ENCODE assay signal across 1 cellular context in genomic region chr10:70666960-70667798, GRCh38.
TF ChIP-seq lines count a peak whose summit lies in the region.

No MANE protein-coding gene starts in this region.

TF ChIP-seq in K562, 482 proteins besides CTCF, POLR2A, EP300 and RAD21 (continued from another document and continues in another):
- TF ChIP-seq ZNF592 (IDR thresholded peaks at IDR 0.05) (no peak), STAG1 (CRISPR knock-in tag; IDR thresholded peaks at IDR 0.05; ENCODE audit: borderline replicate concordance) (no peak), HMG20A (CRISPR knock-in tag; conservative IDR thresholded peaks at IDR 0.05) (no peak), ZNF174 (CRISPR knock-in tag; IDR thresholded peaks at IDR 0.05) (no peak), NUFIP1 (IDR thresholded peaks at IDR 0.05; ENCODE audit: partially characterized antibody) (peak; percentile 67), HNRNPK (IDR thresholded peaks at IDR 0.05; ENCODE audit: low read depth, low read length, poor library complexity, severe bottlenecking) (no peak), TOE1 (IDR thresholded peaks at IDR 0.05; ENCODE audit: borderline replicate concordance) (peak; percentile 96), TOE1 (CRISPR knock-in tag; IDR thresholded peaks at IDR 0.05; ENCODE audit: borderline replicate concordance, low read depth) (no peak), SMAD1 (IDR thresholded peaks at IDR 0.05; ENCODE audit: low read depth, low read length, partially characterized antibody) (peak; percentile 62), FOS (IDR thresholded peaks at IDR 0.05; ENCODE audit: extremely low read depth, insufficient read length) (peak; percentile 50), ZEB2 (IDR thresholded peaks at IDR 0.05) (peak; percentile 96), ZBTB43 (CRISPR knock-in tag; IDR thresholded peaks at IDR 0.05) (no peak), NR2F6 (CRISPR knock-in tag; IDR thresholded peaks at IDR 0.05) (peak; percentile 88; the same call in 1 of the 2 replicates), MEF2A (IDR thresholded peaks at IDR 0.05; ENCODE audit: control insufficient read depth, low read depth, low read length) (no peak), L3MBTL2 (IDR thresholded peaks at IDR 0.05) (peak; percentile 78; the same call in 1 of the 2 replicates), HINFP (tag; conservative IDR thresholded peaks at IDR 0.05; ENCODE audit: low read depth) (peak; percentile 88), CREBBP (IDR thresholded peaks at IDR 0.05; ENCODE audit: low read depth, low read length) (no peak), ZNF347 (CRISPR knock-in tag; IDR thresholded peaks at IDR 0.05; ENCODE audit: low read depth) (no peak), TBP (optimal IDR thresholded peaks at IDR 0.05; ENCODE audit: low read depth, low read length) (peak; percentile 77), ZNF354B (CRISPR knock-in tag; IDR thresholded peaks at IDR 0.05) (no peak), TAF1 (IDR thresholded peaks at IDR 0.05; ENCODE audit: control insufficient read depth, extremely low read depth, insufficient read depth, low read length, severe bottlenecking) (no peak), ZNF655 (CRISPR knock-in tag; IDR thresholded peaks at IDR 0.05) (no peak), SIX5 (IDR thresholded peaks at IDR 0.05; ENCODE audit: borderline replicate concordance in 1 of 2, insufficient read depth in 1 of 2, low read depth in 1 of 2, low read length in 2 of 2) (no peak), HDAC2 (IDR thresholded peaks at IDR 0.05) (peak; percentile 98), HOMEZ (CRISPR knock-in tag; IDR thresholded peaks at IDR 0.05) (0 out of 2 replicates have a peak, but pooled peaks have one; percentile 72), ZBTB40 (IDR thresholded peaks at IDR 0.05) (peak; percentile 83), ZBTB40 (CRISPR knock-in tag; IDR thresholded peaks at IDR 0.05) (no peak), BHLHE40 (IDR thresholded peaks at IDR 0.05; ENCODE audit: low read length) (peak; percentile 95), PHB2 (IDR thresholded peaks at IDR 0.05; ENCODE audit: low read depth) (peak; percentile 86; the same call in 1 of the 2 replicates), RBBP5 (IDR thresholded peaks at IDR 0.05; ENCODE audit: borderline replicate concordance, insufficient read depth, low read length, poor library complexity, severe bottlenecking) (peak; percentile 73), U2AF1 (optimal IDR thresholded peaks at IDR 0.05; ENCODE audit: low read depth, low read length) (no peak), SOX6 (IDR thresholded peaks at IDR 0.05) (peak; percentile 99), MTA2 (IDR thresholded peaks at IDR 0.05; ENCODE audit: low read depth) (peak; percentile 94), FOXM1 (IDR thresholded peaks at IDR 0.05; ENCODE audit: low read depth) (peak; percentile 88), FOXM1 (CRISPR knock-in tag; IDR thresholded peaks at IDR 0.05; ENCODE audit: low read depth) (no peak), POLR2AphosphoS2 (IDR thresholded peaks at IDR 0.05; ENCODE audit: low read length) (peak; percentile 72; the same call in 1 of the 2 replicates), RFX1 (IDR thresholded peaks at IDR 0.05) (no peak), ELF4 (CRISPR knock-in tag; IDR thresholded peaks at IDR 0.05) (peak; percentile 96)
- TF ChIP-seq, protein P1, sequence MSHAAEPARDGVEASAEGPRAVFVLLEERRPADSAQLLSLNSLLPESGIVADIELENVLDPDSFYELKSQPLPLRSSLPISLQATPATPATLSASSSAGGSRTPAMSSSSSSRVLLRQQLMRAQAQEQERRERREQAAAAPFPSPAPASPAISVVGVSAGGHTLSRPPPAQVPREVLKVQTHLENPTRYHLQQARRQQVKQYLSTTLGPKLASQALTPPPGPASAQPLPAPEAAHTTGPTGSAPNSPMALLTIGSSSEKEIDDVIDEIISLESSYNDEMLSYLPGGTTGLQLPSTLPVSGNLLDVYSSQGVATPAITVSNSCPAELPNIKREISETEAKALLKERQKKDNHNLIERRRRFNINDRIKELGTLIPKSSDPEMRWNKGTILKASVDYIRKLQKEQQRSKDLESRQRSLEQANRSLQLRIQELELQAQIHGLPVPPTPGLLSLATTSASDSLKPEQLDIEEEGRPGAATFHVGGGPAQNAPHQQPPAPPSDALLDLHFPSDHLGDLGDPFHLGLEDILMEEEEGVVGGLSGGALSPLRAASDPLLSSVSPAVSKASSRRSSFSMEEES (CRISPR knock-in tag; IDR thresholded peaks at IDR 0.05) = peak; percentile 88
- TF ChIP-seq, protein P2, sequence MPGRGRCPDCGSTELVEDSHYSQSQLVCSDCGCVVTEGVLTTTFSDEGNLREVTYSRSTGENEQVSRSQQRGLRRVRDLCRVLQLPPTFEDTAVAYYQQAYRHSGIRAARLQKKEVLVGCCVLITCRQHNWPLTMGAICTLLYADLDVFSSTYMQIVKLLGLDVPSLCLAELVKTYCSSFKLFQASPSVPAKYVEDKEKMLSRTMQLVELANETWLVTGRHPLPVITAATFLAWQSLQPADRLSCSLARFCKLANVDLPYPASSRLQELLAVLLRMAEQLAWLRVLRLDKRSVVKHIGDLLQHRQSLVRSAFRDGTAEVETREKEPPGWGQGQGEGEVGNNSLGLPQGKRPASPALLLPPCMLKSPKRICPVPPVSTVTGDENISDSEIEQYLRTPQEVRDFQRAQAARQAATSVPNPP (IDR thresholded peaks at IDR 0.05; ENCODE audit: borderline replicate concordance, insufficient read depth, insufficient read length) = no peak
